In genomic region chr20:44080646-44081267, GRCh38 we compare ENCODE assay signal across 8 cellular contexts.
A peak's percentile ranks its signal among the peaks of the same experiment; 100 is the strongest.
DNase-seq lines count a peak whose midpoint lies in the region; ATAC-seq and TF ChIP-seq lines count a peak whose summit lies in the region.

No MANE protein-coding gene starts in this region.

- no peaks in the 10 kb centered on the region for H4K20me1 ChIP-seq in PC-9 (ENCODE audit: insufficient read depth)

- in situ Hi-C loops in KBM-7 (cut with MboI; ENCODE audit: low pct_unique_long_range_greater_than_20kb, low sequenced_read_pairs), result loop anchor here (10.0 to 25.0 kb wide), 2 partner anchors 336 to 543 kb away; no protein-coding TSS in a partner anchor

- peaks cover 17% of the 10 kb centered on the region; the same call in 1 of the 2 replicates for H3F3A ChIP-seq in PC-9 (ENCODE audit: insufficient read depth, low read depth)

- H3K79me2 ChIP-seq in PC-9 (ENCODE audit: low read depth), result no peaks in the 10 kb centered on the region

- TF ChIP-seq EP300 in suprapubic skin (IDR thresholded peaks at IDR 0.05), result no peak

- no peaks in the 10 kb centered on the region for H3K9me2 ChIP-seq in PC-9 (ENCODE audit: insufficient read depth)

- intact Hi-C loops in PC-9 (cut with micrococcal nuclease; ENCODE audit: unreplicated experiment), result loop anchor here (1.0 to 5.0 kb wide), 7 partner anchors 138 to 631 kb away; no protein-coding TSS in a partner anchor

- H3K9me3 ChIP-seq in PC-9 (ENCODE audit: insufficient read depth, low read depth) (no peaks in the 10 kb centered on the region), neutrophil (no peaks in the 10 kb centered on the region), suprapubic skin (no peaks in the 10 kb centered on the region)

- POLR2A ChIA-PET in BJ (lab: Charles Lee) (no interaction called here), PC-9 (lab: Charles Lee; ENCODE audit: unreplicated experiment) (no interaction called here)

- H3K36me3 ChIP-seq in BJ (ENCODE audit: control insufficient read depth, insufficient read depth, low read length) (no peaks in the 10 kb centered on the region), PC-9 (ENCODE audit: low read depth) (no peaks in the 10 kb centered on the region), neutrophil (no peaks in the 10 kb centered on the region), suprapubic skin (no peaks in the 10 kb centered on the region)

- ATAC-seq in GM19372 (IDR thresholded peaks at IDR 0.05; ENCODE audit: low read depth, unreplicated experiment), result peak; percentile 82

- WGBS in suprapubic skin, result 12% methylated on average over 8 of the region's 8 CpGs

- no peak overlapping the region for H3K4me3 ChIP-seq in BJ (ENCODE audit: low read depth, low read length)
- H3K4me3 ChIP-seq in PC-9, result no peak overlapping the region
- no peak overlapping the region for H3K4me3 ChIP-seq in fibroblast of the aortic adventitia (ENCODE audit: low read depth, low read length)
- H3K4me3 ChIP-seq in neutrophil (ENCODE audit: low read depth in 1 of 2, low read length in 1 of 2), result no peak overlapping the region
- no peak overlapping the region for H3K4me3 ChIP-seq in suprapubic skin

- no TSS peak for BruUV-seq in PC-9 (replicated peaks; lab: Mats Ljungman, UMichigan)

- no peak overlapping the region for H3K4me2 ChIP-seq in PC-9

- H3K27ac ChIP-seq in PC-9, result no peak overlapping the region
- H3K27ac ChIP-seq in neutrophil, result no peak overlapping the region
- no peak overlapping the region for H3K27ac ChIP-seq in suprapubic skin

- no peaks in the 10 kb centered on the region for H3K27me3 ChIP-seq in BJ (ENCODE audit: control insufficient read depth, insufficient read depth, low read length)
- H3K27me3 ChIP-seq in PC-9 (ENCODE audit: insufficient read depth, low read depth), result no peaks in the 10 kb centered on the region
- no peaks in the 10 kb centered on the region for H3K27me3 ChIP-seq in neutrophil
- H3K27me3 ChIP-seq in suprapubic skin, result no peaks in the 10 kb centered on the region

- TF ChIP-seq CTCF in BJ (IDR thresholded peaks at IDR 0.05; ENCODE audit: insufficient read depth, low read depth, low read length) (peak; percentile 94), PC-9 (conservative IDR thresholded peaks at IDR 0.05) (peak; percentile 100), fibroblast of the aortic adventitia (IDR thresholded peaks at IDR 0.05; ENCODE audit: insufficient read depth, low read length) (peak; percentile 99), neutrophil (IDR thresholded peaks at IDR 0.05) (peak; percentile 97), suprapubic skin (IDR thresholded peaks at IDR 0.05) (peak; percentile 96 to 99)

- CTCF ChIA-PET in BJ (lab: Yijun Ruan, JAX) (interaction anchor here (0.6 to 8.7 kb wide), 12 partner anchors 8 to 559 kb away, joined by 3 to 140 read pairs (median 4); no protein-coding TSS in a partner anchor), PC-9 (lab: Charles Lee) (interaction anchor here (0.5 to 1.6 kb wide), 19 partner anchors 11 to 786 kb away, joined by 3 to 12 read pairs (median 4); no protein-coding TSS in a partner anchor)

- no peak overlapping the region for H2AFZ ChIP-seq in PC-9

- no peak for DNase-seq in BJ (ENCODE audit: low read depth)
- DNase-seq in KBM-7, result peak; percentile 70
- peak; percentile 58 to 80 for DNase-seq in PC-9
- DNase-seq in activated T-cell treated with anti-CD3 and anti-CD28 coated beads, Interleukin-2, amount 50 U/mL, for 48 hours, result peak; percentile 84
- DNase-seq in fibroblast of the aortic adventitia (ENCODE audit: low read depth), result peak; percentile 87
- no peak for DNase-seq in suprapubic skin (ENCODE audit: low spot score in 2 of 2)

- TF ChIP-seq POLR2A in suprapubic skin (IDR thresholded peaks at IDR 0.05), result no peak

- H3K4me1 ChIP-seq in PC-9 (replicated peaks; ENCODE audit: insufficient read depth) (peaks cover 17% of the 10 kb centered on the region), neutrophil (ENCODE audit: control insufficient read depth in 1 of 2, insufficient read depth in 1 of 2, low read depth in 1 of 2, low read length in 1 of 2) (peaks cover 22 to 24% of the 10 kb centered on the region in 2 experiments), suprapubic skin (peaks cover 5% of the 10 kb centered on the region)

Comparison
In these comparisons a context has a peak if more than half of its experiments do, and no peak if none do; other contexts are left out.
1. DNase-seq: peak in KBM-7 (single experiment), PC-9 (2 of 2), activated T-cell treated with anti-CD3 and anti-CD28 coated beads, Interleukin-2, amount 50 U/mL, for 48 hours (2 of 2) and fibroblast of the aortic adventitia (single experiment); none in BJ (single experiment) and suprapubic skin (0 of 2).
2. Peak in every context shown above with its lines, with median percentiles within 50 percentile points of each other: CTCF ChIP-seq.